1 cellular context compared by ENCODE assay signal in the genomic region with DNA sequence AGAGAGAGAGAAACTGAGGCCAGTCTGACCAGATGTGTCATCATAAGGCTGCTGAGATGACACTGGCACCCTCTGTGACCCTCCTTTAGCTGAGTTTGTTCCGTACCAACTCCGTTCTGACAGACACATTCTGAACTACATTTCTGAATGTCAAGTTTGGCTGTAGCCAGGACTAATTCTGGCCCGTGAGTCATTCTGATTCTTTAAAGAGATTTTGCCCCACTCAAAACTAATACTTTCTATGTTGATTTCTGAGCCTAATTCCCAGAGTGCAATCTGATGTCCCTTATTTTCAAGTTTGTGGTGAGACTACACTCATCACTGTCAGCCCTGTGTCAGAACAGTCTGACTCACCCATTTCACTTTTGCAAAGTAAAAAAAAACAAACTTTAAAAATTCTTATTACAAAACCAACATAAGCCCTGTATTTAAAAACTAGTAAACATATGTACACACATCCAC.
TF ChIP-seq lines count a peak whose summit lies in the region.

No MANE protein-coding gene starts in this region.

TF ChIP-seq in GM12878, 131 proteins besides CTCF, POLR2A, EP300 and RAD21 (continued from another document):
- TF ChIP-seq, protein P1, sequence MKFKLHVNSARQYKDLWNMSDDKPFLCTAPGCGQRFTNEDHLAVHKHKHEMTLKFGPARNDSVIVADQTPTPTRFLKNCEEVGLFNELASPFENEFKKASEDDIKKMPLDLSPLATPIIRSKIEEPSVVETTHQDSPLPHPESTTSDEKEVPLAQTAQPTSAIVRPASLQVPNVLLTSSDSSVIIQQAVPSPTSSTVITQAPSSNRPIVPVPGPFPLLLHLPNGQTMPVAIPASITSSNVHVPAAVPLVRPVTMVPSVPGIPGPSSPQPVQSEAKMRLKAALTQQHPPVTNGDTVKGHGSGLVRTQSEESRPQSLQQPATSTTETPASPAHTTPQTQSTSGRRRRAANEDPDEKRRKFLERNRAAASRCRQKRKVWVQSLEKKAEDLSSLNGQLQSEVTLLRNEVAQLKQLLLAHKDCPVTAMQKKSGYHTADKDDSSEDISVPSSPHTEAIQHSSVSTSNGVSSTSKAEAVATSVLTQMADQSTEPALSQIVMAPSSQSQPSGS (IDR thresholded peaks at IDR 0.05; ENCODE audit: low read length), result peak; percentile 54
- TF ChIP-seq YY1 (IDR thresholded peaks at IDR 0.05; ENCODE audit: low read depth, low read length) (no peak), WRNIP1 (IDR thresholded peaks at IDR 0.05; ENCODE audit: borderline replicate concordance, low read depth, low read length) (no peak), ZNF592 (IDR thresholded peaks at IDR 0.05) (no peak), DPF2 (IDR thresholded peaks at IDR 0.05) (no peak), BCL11A (IDR thresholded peaks at IDR 0.05; ENCODE audit: low read depth, low read length) (peak; percentile 47; the same call in 1 of the 2 replicates), NFYA (IDR thresholded peaks at IDR 0.05; ENCODE audit: borderline replicate concordance, low read depth, low read length) (no peak), IRF4 (IDR thresholded peaks at IDR 0.05; ENCODE audit: low read depth, low read length) (0 out of 2 replicates have a peak, but pooled peaks have one; percentile 33), RCOR1 (conservative IDR thresholded peaks at IDR 0.05; ENCODE audit: low read depth, low read length) (no peak)
